In genomic region chr1:229204863-229205777, GRCh38 we compare ENCODE assay signal across 8 cellular contexts.
DNase-seq lines count a peak whose midpoint lies in the region; ATAC-seq lines count a peak whose summit lies in the region.
"Had no signal": no experiment of that assay in that cellular context is flagged by ENCODE, and none has a peak within 500 bp of the region (broad histone marks: within the 10 kb centered on the region; RNA-seq: fewer than 3 reads in every experiment).

No MANE protein-coding gene starts in this region.

- peak overlapping the region; percentile 6 for H3K4me2 ChIP-seq in skeletal muscle satellite cell (ENCODE audit: low read length)

- H3K4me1 ChIP-seq in skeletal muscle satellite cell (ENCODE audit: control insufficient read depth, insufficient read depth, low read length): peaks cover 8% of the 10 kb centered on the region

- peak overlapping the region; percentile 99 for H3K27ac ChIP-seq in SK-N-MC

- peaks cover 33% of the 10 kb centered on the region for H3K27me3 ChIP-seq in skeletal muscle satellite cell (ENCODE audit: control insufficient read depth, insufficient read depth, low read length)

- peak overlapping the region; percentile 68 for H3K4me3 ChIP-seq in SK-N-MC
- no peak overlapping the region for H3K4me3 ChIP-seq in skeletal muscle satellite cell (ENCODE audit: low read length)

- H3K9me3 ChIP-seq in SK-N-MC (ENCODE audit: low read depth, low read length) (no peaks in the 10 kb centered on the region), skeletal muscle satellite cell (replicated peaks; ENCODE audit: low read length) (no peaks in the 10 kb centered on the region)

- H3K9ac ChIP-seq in SK-N-MC (ENCODE audit: insufficient read length) (peak overlapping the region; percentile 67), skeletal muscle satellite cell (ENCODE audit: low read depth, low read length) (no peak overlapping the region)

- ATAC-seq in Right ventricle myocardium superior (ENCODE audit: poor library complexity) (peak; percentile 83), HG03457 (IDR thresholded peaks at IDR 0.05; ENCODE audit: unreplicated experiment) (no peak)

- intact Hi-C loops in Right ventricle myocardium superior (cut with DNase I): no loop called here

- no peaks in the 10 kb centered on the region for H3K36me3 ChIP-seq in SK-N-MC (ENCODE audit: insufficient read depth, low read length)
- no peaks in the 10 kb centered on the region for H3K36me3 ChIP-seq in skeletal muscle satellite cell (ENCODE audit: insufficient read depth, low read length)

- peak; percentile 80 for DNase-seq in GM03348 (ENCODE audit: low spot score)
- DNase-seq in SK-N-MC (ENCODE audit: low read depth, low spot score): peak; percentile 76
- no peak for DNase-seq in Right ventricle myocardium superior
- no peak for DNase-seq in stimulated activated naive CD4-positive, alpha-beta T cell treated with Interleukin-2 at 50 U/mL for 16 hours (lab: John Stamatoyannopoulos, UW)
- DNase-seq in OCI-M1 (lab: John Stamatoyannopoulos, UW): no peak
- DNase-seq: NCI-H1105 treated with DMSO at 0.1 percent for 48 hours had no signal

Comparison
In these comparisons a context has a peak if more than half of its experiments do, and no peak if none do; other contexts are left out.
1. DNase-seq: peak in GM03348 (single experiment) and SK-N-MC (single experiment); none in Right ventricle myocardium superior (single experiment), stimulated activated naive CD4-positive, alpha-beta T cell treated with Interleukin-2 at 50 U/mL for 16 hours (single experiment) and OCI-M1 (single experiment).